31 cellular contexts compared by ENCODE assay signal in genomic region chr11:130433357-130433756, GRCh38. TPM values are rescaled to one million over a fixed set of nuclear protein-coding genes. Genes with fewer than 3 reads are reported as not detected.
"Had no signal": no experiment of that assay in that cellular context is flagged by ENCODE, and none has a peak within 500 bp of the region (broad histone marks: within the 10 kb centered on the region; RNA-seq: fewer than 3 reads in every experiment).

No MANE protein-coding gene starts in this region.

- H3K27ac ChIP-seq: left lung, lower lobe of right lung, neural progenitor cell, neutrophil, parathyroid adenoma, spleen, suprapubic skin, thoracic aorta, tibial artery, uterus had no signal

- H3K4me3 ChIP-seq: left lung, lower lobe of right lung, neural progenitor cell, sigmoid colon, spleen, suprapubic skin, thoracic aorta, tibial artery, uterus had no signal

- H3K27me3 ChIP-seq: sigmoid colon, tibial artery, uterus had no signal

- DNase-seq: hypothalamus; immature natural killer cell; kidney; left colon; left lung; lower lobe of right lung; mammary epithelial cell; mesendoderm; naive B cell; natural killer cell; nephron progenitor cell; occipital lobe; retina; right cardiac atrium; sigmoid colon; small intestine; spleen; stimulated activated CD4-positive, alpha-beta T cell treated with anti-CD3 and anti-CD28 coated beads, Interleukin-4, amount 100 ng/mL, for 24 hours; stimulated activated naive CD4-positive, alpha-beta T cell; tibial artery; trophoblast cell; uterus had no signal

- H3K36me3 ChIP-seq: left lung, lower lobe of right lung, neural progenitor cell, neutrophil, sigmoid colon, spleen, suprapubic skin, thoracic aorta, tibial artery, uterus had no signal

- H2AFZ ChIP-seq: neural progenitor cell had no signal

- FAIRE-seq: islet of Langerhans, kidney, small intestine had no signal

- ATAC-seq: left colon; left lung; lower lobe of right lung; natural killer cell; right cardiac atrium; stimulated activated effector memory CD8-positive, alpha-beta T cell treated with anti-CD3 and anti-CD28 coated beads, Interleukin-12 subunit alpha, Interleukin-12 subunit beta, amount 100 ng/mL, for 72 hours had no signal

- H3K4me1 ChIP-seq: neural progenitor cell, parathyroid adenoma, uterus had no signal

- H3K9me3 ChIP-seq: left lung, lower lobe of right lung, neutrophil, sigmoid colon, spleen, suprapubic skin, thoracic aorta, tibial artery, uterus had no signal

- H3K79me2 ChIP-seq: parathyroid adenoma had no signal

- H3K4me2 ChIP-seq: neural progenitor cell had no signal

- H3K9ac ChIP-seq: neural progenitor cell, parathyroid adenoma had no signal

RNA-seq across cellular contexts. Expression of gene ADAMTS8, which starts 4.9 kb away (rescaled TPM):
- total RNA-seq: mononuclear cell, natural killer cell, pulmonary artery endothelial cell had no signal
- polyA plus RNA-seq: mammary epithelial cell had no signal

RNA-seq across cellular contexts. Expression of gene ADAMTS15, which starts 15.1 kb away (rescaled TPM):
- total RNA-seq: mononuclear cell had no signal
- polyA plus RNA-seq: immature natural killer cell had no signal
